Comparison of ENCODE assay signal across 17 cellular contexts in the genomic region with DNA sequence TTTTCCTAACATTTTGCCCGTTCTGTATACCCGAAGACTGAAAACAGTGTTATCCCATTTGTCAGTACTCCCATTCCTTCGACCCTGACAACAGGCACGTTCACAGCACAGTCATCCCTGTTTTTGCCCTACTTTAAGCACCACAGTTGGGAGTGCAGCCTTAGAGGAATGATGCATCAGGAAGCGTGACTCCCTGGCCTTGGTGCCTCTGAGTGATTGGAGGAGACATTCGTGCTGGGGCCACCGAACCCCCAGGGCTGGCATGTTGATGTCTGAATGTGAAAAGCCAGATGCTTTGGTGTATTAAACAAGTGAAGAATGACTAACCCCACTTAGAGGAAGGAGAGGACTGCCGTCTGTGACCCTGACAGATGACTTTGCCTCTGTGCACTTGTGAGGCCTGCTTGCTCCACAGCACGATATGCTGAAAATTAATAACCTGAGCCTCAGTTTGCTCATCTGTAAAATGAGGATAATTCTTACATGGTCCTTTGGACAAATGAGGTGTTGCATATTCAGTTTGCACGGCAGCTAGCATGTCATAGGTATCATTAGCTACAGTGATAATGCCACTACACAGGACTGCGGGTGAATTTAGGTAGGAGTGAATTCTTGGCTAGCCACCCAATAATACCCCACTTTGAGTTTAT. TPM values are rescaled to one million over a fixed set of nuclear protein-coding genes. Genes with fewer than 3 reads are reported as not detected.
A peak's percentile ranks its signal among the peaks of the same experiment; 100 is the strongest.
DNase-seq lines count a peak whose midpoint lies in the region; ATAC-seq, FAIRE-seq and TF ChIP-seq lines count a peak whose summit lies in the region.
"Had no signal": no experiment of that assay in that cellular context is flagged by ENCODE, and none has a peak within 500 bp of the region (broad histone marks: within the 10 kb centered on the region; RNA-seq: fewer than 3 reads in every experiment).

No MANE protein-coding gene starts in this region.

- TF ChIP-seq RAD21 in IMR-90 (IDR thresholded peaks at IDR 0.05; ENCODE audit: low read length) (no peak), K562 (CRISPR knock-in tag; conservative IDR thresholded peaks at IDR 0.05 in 1 of 2, IDR thresholded peaks at IDR 0.05 in 1 of 2) (no peak)

- POLR2A ChIA-PET in IMR-90 (lab: Charles Lee; ENCODE audit: unreplicated experiment) (no interaction called here), K562 (lab: Yijun Ruan, JAX) (interaction anchor here (0.9 to 1.6 kb wide), 2 partner anchors 10 to 12 kb away, joined by 3 read pairs; no protein-coding TSS in a partner anchor)

- peak; percentile 81 for DNase-seq in AG09309 (ENCODE audit: low read depth)
- DNase-seq in IMR-90, result peak; percentile 96
- DNase-seq in K562 (ENCODE audit: extremely low read depth in 1 of 4, low spot score in 3 of 4), result no peak
- DNase-seq in kidney tubule cell (ENCODE audit: low spot score), result peak; percentile 14
- no peak for DNase-seq in DMS 273 treated with DMSO at 0.1 percent for 48 hours (lab: John Stamatoyannopoulos, UW)
- no peak for DNase-seq in uterus
- no peak for DNase-seq in caudate nucleus (lab: John Stamatoyannopoulos, UW)
- DNase-seq in stimulated activated CD4-positive, alpha-beta T cell treated with anti-CD3 and anti-CD28 coated beads, Interleukin-15, amount 100 ng/mL, for 24 hours, result no peak
- DNase-seq: activated T-cell treated with anti-CD3 and anti-CD28 coated beads, Interleukin-2, amount 50 U/mL, for 24 hours; COR-L47; mucosa of descending colon; NCI-H187 treated with DMSO at 0.1 percent for 48 hours; NCI-H510A treated with DMSO at 0.1 percent for 48 hours; SJCRH30; stimulated activated naive CD4-positive, alpha-beta T cell had no signal

- H4K91ac ChIP-seq in IMR-90 (ENCODE audit: insufficient read depth, low read depth, low read length), result peak overlapping the region; percentile 81; the same call in 1 of the 2 replicates

- no peak for FAIRE-seq in K562 (lab: Jason Lieb, UNC)
- FAIRE-seq: colon had no signal

- H3K14ac ChIP-seq in IMR-90 (replicated peaks; ENCODE audit: low read depth, low read length), result no peak overlapping the region

- H3K4me2 ChIP-seq in IMR-90 (ENCODE audit: low read depth, low read length) (peak overlapping the region; percentile 4; the same call in 1 of the 2 replicates), K562 (ENCODE audit: insufficient read depth, low read length) (no peak overlapping the region)

- H3K4me3 ChIP-seq in AG09309 (ENCODE audit: control insufficient read depth, low read depth, low read length) (no peak overlapping the region), IMR-90 (ENCODE audit: insufficient read depth, low read depth, low read length) (no peak overlapping the region), K562 (no peak overlapping the region), uterus (no peak overlapping the region)
- H3K4me3 ChIP-seq: mucosa of descending colon, SJCRH30, skin epidermis had no signal

- peak overlapping the region; percentile 66; the same call in 1 of the 2 replicates for H3K18ac ChIP-seq in IMR-90 (ENCODE audit: low read depth, low read length)

- dilution Hi-C loops in IMR-90 (cut with HindIII; ENCODE audit: low sequenced_read_pairs, unreplicated experiment), result no loop called here

- H3K9ac ChIP-seq in IMR-90 (ENCODE audit: low read depth, low read length) (no peak overlapping the region; the same call in 1 of the 2 replicates), K562 (ENCODE audit: insufficient read depth in 1 of 2, low read depth in 2 of 2, low read length in 2 of 2) (no peak overlapping the region)

- TF ChIP-seq CTCF in AG09309 (IDR thresholded peaks at IDR 0.05; ENCODE audit: control insufficient read depth, insufficient read depth, low read depth, low read length, missing control alignments), result no peak
- TF ChIP-seq CTCF in IMR-90 (conservative IDR thresholded peaks at IDR 0.05; ENCODE audit: low read depth, low read length), result no peak
- no peak for TF ChIP-seq CTCF in K562 (IDR thresholded peaks at IDR 0.05 in 2 of 3, conservative IDR thresholded peaks at IDR 0.05 in 1 of 3; ENCODE audit: insufficient read depth in 2 of 3, low read depth in 1 of 3, low read length in 3 of 3)
- TF ChIP-seq CTCF in uterus (IDR thresholded peaks at IDR 0.05), result no peak

- H2AFZ ChIP-seq in IMR-90 (replicated peaks; ENCODE audit: low read length, poor library complexity), result no peak overlapping the region
- no peak overlapping the region for H2AFZ ChIP-seq in K562 (ENCODE audit: low read depth, low read length)

- BruUV-seq in IMR-90 (replicated peaks; lab: Mats Ljungman, UMichigan) (no TSS peak), K562 (replicated peaks; lab: Mats Ljungman, UMichigan) (no TSS peak)

- TF ChIP-seq POLR2A in IMR-90 (IDR thresholded peaks at IDR 0.05; ENCODE audit: low read depth, low read length) (no peak), K562 (conservative IDR thresholded peaks at IDR 0.05) (no peak), uterus (IDR thresholded peaks at IDR 0.05) (no peak)

- intact Hi-C loops in IMR-90 (cut with micrococcal nuclease), result loop anchor here (5.0 kb wide), 1 partner anchor 35 kb away; a partner anchor contains a TSS
- intact Hi-C loops in K562 (cut with micrococcal nuclease), result no loop called here
- intact Hi-C loops in uterus (cut with DNase I; ENCODE audit: low total_unique reads), result no loop called here

- H3K9me3 ChIP-seq in IMR-90 (ENCODE audit: control insufficient read depth, insufficient read depth, low read length), result no peaks in the 10 kb centered on the region
- H3K9me3 ChIP-seq in K562 (replicated peaks; ENCODE audit: control insufficient read depth, insufficient read depth, low read depth, low read length), result no peaks in the 10 kb centered on the region
- H3K9me3 ChIP-seq in uterus, result no peaks in the 10 kb centered on the region
- H3K9me3 ChIP-seq: mucosa of descending colon, SJCRH30 had no signal

- H4K8ac ChIP-seq in IMR-90 (ENCODE audit: low read depth in 2 of 2, low read length in 2 of 2), result peak overlapping the region; percentile 35 to 54; a peak in 2 of 4 replicates

- H2BK5ac ChIP-seq in IMR-90 (ENCODE audit: low read depth, low read length, poor library complexity, severe bottlenecking), result peak overlapping the region; percentile 94

- ATAC-seq in IMR-90 (ENCODE audit: low read depth) (peak; percentile 86), K562 (no peak)
- ATAC-seq: mucosa of descending colon had no signal

- H3K36me3 ChIP-seq in IMR-90 (ENCODE audit: control insufficient read depth, insufficient read depth, low read length) (no peaks in the 10 kb centered on the region), K562 (ENCODE audit: control insufficient read depth, insufficient read depth, low read length) (no peaks in the 10 kb centered on the region), uterus (no peaks in the 10 kb centered on the region)
- H3K36me3 ChIP-seq: SJCRH30 had no signal

- peaks cover 57 to 94% of the 10 kb centered on the region in 2 experiments for H3K79me1 ChIP-seq in IMR-90 (ENCODE audit: low read depth in 1 of 2, low read length in 2 of 2)

- no peak for TF ChIP-seq EP300 in K562 (IDR thresholded peaks at IDR 0.05; ENCODE audit: low read length)

- H3K56ac ChIP-seq in IMR-90 (ENCODE audit: extremely low read depth, insufficient read depth, low read length), result no peak overlapping the region; the same call in 1 of the 2 replicates

- H3K9me1 ChIP-seq in IMR-90 (ENCODE audit: insufficient read depth, low read length) (peaks cover 28% of the 10 kb centered on the region), K562 (ENCODE audit: control insufficient read depth, insufficient read depth, low read length) (no peaks in the 10 kb centered on the region)

- H3K27me3 ChIP-seq in IMR-90 (ENCODE audit: control insufficient read depth, insufficient read depth, low read length) (no peaks in the 10 kb centered on the region), K562 (ENCODE audit: control insufficient read depth in 2 of 2, insufficient read depth in 2 of 2, low read length in 2 of 2) (no peaks in the 10 kb centered on the region), uterus (no peaks in the 10 kb centered on the region)
- H3K27me3 ChIP-seq: SJCRH30 had no signal

- CTCF ChIA-PET in IMR-90 (lab: Yijun Ruan, JAX), result no interaction called here
- CTCF ChIA-PET in K562 (lab: Yijun Ruan, JAX; ENCODE audit: low intra/inter-chr PET ratio), result no interaction called here

- WGBS in IMR-90 (ENCODE audit: extremely low coverage in 2 of 2, insufficient read length in 1 of 2), 2 experiments, result 31% methylated on average over 2 of the region's 11 CpGs; no CpG with 5 or more reads in 1 of the 2 experiments
- WGBS in K562 (ENCODE audit: insufficient coverage, low coverage, missing lambda C conversion rate), result 88% methylated on average over 8 of the region's 11 CpGs

- H2BK20ac ChIP-seq in IMR-90 (ENCODE audit: low read depth, low read length), result peak overlapping the region; percentile 57; the same call in 1 of the 2 replicates

- H2BK120ac ChIP-seq in IMR-90 (ENCODE audit: low read depth, low read length), result peak overlapping the region; percentile 79; the same call in 1 of the 2 replicates

- no peak overlapping the region for H2AK9ac ChIP-seq in IMR-90 (replicated peaks; ENCODE audit: low read depth, low read length, poor library complexity)

- H3K23ac ChIP-seq in IMR-90 (ENCODE audit: low read depth, low read length), result 0 out of 2 replicates have a peak overlapping the region, but pooled peaks have one; percentile 30

- peak overlapping the region; percentile 35; the same call in 1 of the 2 replicates for H2AK5ac ChIP-seq in IMR-90 (ENCODE audit: low read depth, low read length)

- peak overlapping the region; percentile 53; the same call in 1 of the 2 replicates for H4K5ac ChIP-seq in IMR-90 (ENCODE audit: low read depth, low read length)

- in situ Hi-C loops in IMR-90 (cut with MboI; ENCODE audit: low sequenced_read_pairs), result no loop called here
- in situ Hi-C loops in K562 (cut with MboI), result no loop called here

- peak overlapping the region; percentile 63; the same call in 1 of the 2 replicates for H3K27ac ChIP-seq in IMR-90 (ENCODE audit: insufficient read depth, low read length)
- H3K27ac ChIP-seq in K562 (ENCODE audit: extremely low read depth, low read depth, low read length), result no peak overlapping the region
- no peak overlapping the region for H3K27ac ChIP-seq in uterus
- no peak overlapping the region for H3K27ac ChIP-seq in caudate nucleus (ENCODE audit: low read depth, low read length)
- H3K27ac ChIP-seq: SJCRH30 had no signal

- peak overlapping the region; percentile 67; the same call in 1 of the 2 replicates for H3K4ac ChIP-seq in IMR-90 (ENCODE audit: low read depth, low read length)

- no peaks in the 10 kb centered on the region for H3K79me2 ChIP-seq in K562 (ENCODE audit: control insufficient read depth, insufficient read depth, low read length)

- H4K20me1 ChIP-seq in IMR-90 (ENCODE audit: insufficient read depth, low read length) (peaks cover 43% of the 10 kb centered on the region), K562 (replicated peaks; ENCODE audit: control insufficient read depth, insufficient read depth, low read length) (peaks cover 17% of the 10 kb centered on the region)

- peaks cover 42% of the 10 kb centered on the region for H3K4me1 ChIP-seq in IMR-90 (ENCODE audit: control insufficient read depth, insufficient read depth, low read length)
- no peaks in the 10 kb centered on the region; a peak in 1 of 5 replicates for H3K4me1 ChIP-seq in K562 (replicated peaks in 1 of 2; ENCODE audit: control insufficient read depth in 2 of 2, insufficient read depth in 2 of 2, low read length in 2 of 2)
- no peaks in the 10 kb centered on the region for H3K4me1 ChIP-seq in uterus
- H3K4me1 ChIP-seq: SJCRH30 had no signal

- 0 out of 3 replicates have a peak overlapping the region, but pooled peaks have one; percentile 6 for H2BK15ac ChIP-seq in IMR-90 (ENCODE audit: low read depth, low read length)

RNA-seq across cellular contexts. Expression of a gene that starts 36.0 kb away (rescaled TPM):
- total RNA-seq in IMR-90 (2012; rRNA removed), result 11.1 and 11.4 TPM in 2 replicates
- 12.0 and 12.6 TPM in 2 replicates for polyA plus RNA-seq in IMR-90 (2012; rRNA removed)
- 6.9 and 9.3 TPM in 2 replicates for polyA plus RNA-seq in IMR-90 (2012; cell fraction: cytosol; rRNA removed)
- 22.9 and 28.4 TPM in 2 replicates for polyA plus RNA-seq in IMR-90 (2012; cell fraction: nucleus; rRNA removed; ENCODE audit: low replicate concordance)
- total RNA-seq in K562 (2011; cell fraction: chromatin; rRNA removed; ENCODE audit: low replicate concordance), result 12.3 and 22.4 TPM in 2 replicates
- 13.3 and 14.3 TPM in 2 replicates for total RNA-seq in K562 (2011; cell fraction: nucleolus; rRNA removed)
- total RNA-seq in K562 (2011; cell fraction: nucleoplasm; rRNA removed), result 10.6 and 12.2 TPM in 2 replicates
- 5.4 and 5.8 TPM in 2 replicates for total RNA-seq in K562 (2014; rRNA removed)
- 5.5 and 6.3 TPM in 2 replicates for total RNA-seq in K562 (2014; rRNA removed; fragmentation: Illumina TruSeq; extraction: Trizol)
- 6.8 and 7.6 TPM in 2 replicates for total RNA-seq in K562 (2015; rRNA removed; fragmentation: Illumina TruSeq; extraction: Trizol)
- total RNA-seq in K562 (2021), result 10.5 and 11.0 TPM in 2 replicates
- 5.2 and 10.7 TPM in 2 replicates for polyA plus RNA-seq in K562 (2011; rRNA removed)
- 8.4 and 12.9 TPM in 2 replicates for polyA plus RNA-seq in K562 (2011; cell fraction: cytosol; rRNA removed)
- 12.4 and 15.5 TPM in 2 replicates for polyA plus RNA-seq in K562 (2011; cell fraction: nucleus; rRNA removed)
- 4.0 and 4.2 TPM in 2 replicates for polyA plus RNA-seq in K562 (2012)
- polyA plus RNA-seq in K562 (2014; fragmentation: Illumina TruSeq; extraction: Trizol), result 7.0 and 7.4 TPM in 2 replicates
- 1 to 10 TPM; 1.0 to 2.2 TPM for polyA plus RNA-seq in K562 (2014; fragmentation: Nextera tagmentation; extraction: Ambion mirVana)
- 6.8 and 7.4 TPM in 2 replicates for polyA plus RNA-seq in K562 (2014; rRNA removed)
- 7.7 and 10.3 TPM in 2 replicates for polyA minus RNA-seq in K562 (2011; rRNA and poly(A)+ RNA removed)
- polyA minus RNA-seq in K562 (2011; cell fraction: cytosol; rRNA and poly(A)+ RNA removed), result 7.2 and 9.1 TPM in 2 replicates
- 5.9 and 11.3 TPM in 2 replicates for polyA minus RNA-seq in K562 (2011; cell fraction: nucleus; rRNA and poly(A)+ RNA removed)
- total RNA-seq in uterus, result 10 to 100 TPM; 10.2 to 28.0 (median 17.5) TPM

Comparison
In these comparisons a context has a peak if more than half of its experiments do, and no peak if none do; other contexts are left out.
1. DNase-seq: peak in AG09309 (single experiment), IMR-90 (single experiment) and kidney tubule cell (single experiment); none in K562 (0 of 4), DMS 273 treated with DMSO at 0.1 percent for 48 hours (single experiment), uterus (0 of 2), caudate nucleus (0 of 61) and stimulated activated CD4-positive, alpha-beta T cell treated with anti-CD3 and anti-CD28 coated beads, Interleukin-15, amount 100 ng/mL, for 24 hours (single experiment).